ENCODE assay signal across 33 cellular contexts in the genomic region with DNA sequence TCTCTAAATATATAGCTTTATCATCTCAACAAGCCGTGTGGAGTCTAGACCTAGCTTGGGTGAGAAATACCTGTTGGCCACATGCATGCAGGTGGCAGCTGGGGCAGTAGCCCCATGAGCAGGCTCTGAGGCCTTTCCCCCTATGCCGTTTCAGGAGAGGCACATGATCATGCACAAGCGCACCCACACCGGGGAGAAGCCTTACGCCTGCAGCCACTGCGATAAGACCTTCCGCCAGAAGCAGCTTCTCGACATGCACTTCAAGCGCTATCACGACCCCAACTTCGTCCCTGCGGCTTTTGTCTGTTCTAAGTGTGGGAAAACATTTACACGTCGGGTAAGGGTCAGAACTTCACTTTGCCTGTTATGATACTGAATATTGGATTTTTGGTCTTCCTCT. TPM values are rescaled to one million over a fixed set of nuclear protein-coding genes. Genes with fewer than 3 reads are reported as not detected.
"Had no signal": no experiment of that assay in that cellular context is flagged by ENCODE, and none has a peak within 500 bp of the region (broad histone marks: within the 10 kb centered on the region; RNA-seq: fewer than 3 reads in every experiment).

No MANE protein-coding gene starts in this region.

- H3K27me3 ChIP-seq: brain microvascular endothelial cell, Peyer's patch, SJSA1 had no signal

- H3K4me1 ChIP-seq: Peyer's patch, SJSA1 had no signal

- H3K9ac ChIP-seq: SK-N-SH had no signal

- H3K27ac ChIP-seq: brain microvascular endothelial cell, Peyer's patch, SJSA1 had no signal

- H3K27me3 Mint-ChIP-seq: activated CD4-positive, alpha-beta memory T cell treated with anti-CD3 and anti-CD28 coated beads for 36 hours; activated CD4-positive, alpha-beta T cell treated with anti-CD3 and anti-CD28 coated beads for 36 hours; activated naive CD8-positive, alpha-beta T cell treated with anti-CD3 and anti-CD28 coated beads for 36 hours had no signal

- ATAC-seq: activated CD4-positive, alpha-beta T cell treated with anti-CD3 and anti-CD28 coated beads for 36 hours; PC-3 had no signal

- FAIRE-seq: TTC549 had no signal

- H3K9me3 Mint-ChIP-seq: activated CD4-positive, alpha-beta memory T cell treated with anti-CD3 and anti-CD28 coated beads for 36 hours; activated naive CD8-positive, alpha-beta T cell treated with anti-CD3 and anti-CD28 coated beads for 36 hours; activated T-helper 1 cell treated with anti-CD3 and anti-CD28 coated beads, Interleukin-12 subunit alpha, Interleukin-12 subunit beta, Interleukin-2, Interleukin-4 antibody, amounts not matched to agents 30 ng/mL and 10 ng/mL and 1 ng/mL, durations not matched to agents 14 hours and 24 hours and 36 hours; T-helper 1 cell treated with Interleukin-12 subunit alpha and Interleukin-12 subunit beta and Interleukin-4 antibody, amounts not matched to agents 30 μg/mL and 1 μg/mL, for 36 hours; T-helper 2 cell treated with Interferon-gamma antibody and Interleukin-4, amounts not matched to agents 5 μg/mL and 100 μg/mL, for 36 hours had no signal

- H3K9me3 ChIP-seq: Peyer's patch, SJSA1, SK-N-SH had no signal

- H3K4me3 ChIP-seq: Peyer's patch, SJSA1 had no signal

- DNase-seq: activated CD4-positive, alpha-beta memory T cell treated with anti-CD3 and anti-CD28 coated beads for 36 hours; activated CD4-positive, alpha-beta T cell treated with anti-CD3 and anti-CD28 coated beads for 36 hours; activated CD4-positive, alpha-beta T cell treated with anti-CD3 and anti-CD28 coated beads, Interleukin-2, amount 50 U/mL, for 1 hour; activated naive CD4-positive, alpha-beta T cell; activated naive CD4-positive, alpha-beta T cell treated with anti-CD3 and anti-CD28 coated beads, Interleukin-2, amount 50 U/mL, for 16 hours; activated naive CD8-positive, alpha-beta T cell treated with anti-CD3 and anti-CD28 coated beads for 36 hours; activated T-cell treated with anti-CD3 and anti-CD28 coated beads, Interleukin-2, amount 50 U/mL, for 1 hour; amniotic stem cell; brain microvascular endothelial cell; central memory CD4-positive, alpha-beta T cell; KG1; MM.1S; MV-4-11; NCI-H1092; NCI-H1436 treated with DMSO at 0.1 percent for 48 hours; NCI-H1694 treated with DMSO at 0.1 percent for 48 hours; NCI-H2029 treated with DMSO at 0.1 percent for 48 hours; NCI-H2107; NCI-H2171; NCI-H510A; NCI-H526; NCI-H748 treated with DMSO at 0.1 percent for 48 hours; NK-92 treated with Interleukin-12 subunit alpha and Interleukin-12 subunit beta, amount 100 ng/mL, for 24 hours; PC-3; Peyer's patch; RPMI8226; SHP77 treated with DMSO at 0.1 percent for 48 hours; SK-N-SH had no signal

- H3K4me3 Mint-ChIP-seq: activated CD4-positive, alpha-beta memory T cell treated with anti-CD3 and anti-CD28 coated beads for 36 hours; activated CD4-positive, alpha-beta T cell treated with anti-CD3 and anti-CD28 coated beads for 36 hours; activated naive CD8-positive, alpha-beta T cell treated with anti-CD3 and anti-CD28 coated beads for 36 hours; activated T-helper 1 cell treated with anti-CD3 and anti-CD28 coated beads, Interleukin-12 subunit alpha, Interleukin-12 subunit beta, Interleukin-2, Interleukin-4 antibody, amounts not matched to agents 30 ng/mL and 10 ng/mL and 1 ng/mL, durations not matched to agents 14 hours and 24 hours and 36 hours; T-helper 1 cell treated with Interleukin-12 subunit alpha and Interleukin-12 subunit beta and Interleukin-4 antibody, amounts not matched to agents 30 μg/mL and 1 μg/mL, for 36 hours; T-helper 2 cell treated with Interferon-gamma antibody and Interleukin-4, amounts not matched to agents 5 μg/mL and 100 μg/mL, for 36 hours had no signal

- H3K4me2 ChIP-seq: SK-N-SH had no signal

- H3K27ac Mint-ChIP-seq: activated CD4-positive, alpha-beta memory T cell treated with anti-CD3 and anti-CD28 coated beads for 36 hours; activated CD4-positive, alpha-beta T cell treated with anti-CD3 and anti-CD28 coated beads for 36 hours; activated naive CD8-positive, alpha-beta T cell treated with anti-CD3 and anti-CD28 coated beads for 36 hours; activated T-helper 1 cell treated with anti-CD3 and anti-CD28 coated beads, Interleukin-12 subunit alpha, Interleukin-12 subunit beta, Interleukin-2, Interleukin-4 antibody, amounts not matched to agents 30 ng/mL and 10 ng/mL and 1 ng/mL, durations not matched to agents 14 hours and 24 hours and 36 hours; T-helper 1 cell treated with Interleukin-12 subunit alpha and Interleukin-12 subunit beta and Interleukin-4 antibody, amounts not matched to agents 30 μg/mL and 1 μg/mL, for 36 hours; T-helper 2 cell treated with Interferon-gamma antibody and Interleukin-4, amounts not matched to agents 5 μg/mL and 100 μg/mL, for 36 hours had no signal

- H3K4me1 Mint-ChIP-seq: activated CD4-positive, alpha-beta T cell treated with anti-CD3 and anti-CD28 coated beads for 36 hours; activated naive CD8-positive, alpha-beta T cell treated with anti-CD3 and anti-CD28 coated beads for 36 hours had no signal

RNA-seq across cellular contexts. Expression of gene C16orf86, which starts 38.4 kb away (rescaled TPM):
- total RNA-seq: PC-3 had no signal
